ENCODE assay signal across 8 cellular contexts in the genomic region with DNA sequence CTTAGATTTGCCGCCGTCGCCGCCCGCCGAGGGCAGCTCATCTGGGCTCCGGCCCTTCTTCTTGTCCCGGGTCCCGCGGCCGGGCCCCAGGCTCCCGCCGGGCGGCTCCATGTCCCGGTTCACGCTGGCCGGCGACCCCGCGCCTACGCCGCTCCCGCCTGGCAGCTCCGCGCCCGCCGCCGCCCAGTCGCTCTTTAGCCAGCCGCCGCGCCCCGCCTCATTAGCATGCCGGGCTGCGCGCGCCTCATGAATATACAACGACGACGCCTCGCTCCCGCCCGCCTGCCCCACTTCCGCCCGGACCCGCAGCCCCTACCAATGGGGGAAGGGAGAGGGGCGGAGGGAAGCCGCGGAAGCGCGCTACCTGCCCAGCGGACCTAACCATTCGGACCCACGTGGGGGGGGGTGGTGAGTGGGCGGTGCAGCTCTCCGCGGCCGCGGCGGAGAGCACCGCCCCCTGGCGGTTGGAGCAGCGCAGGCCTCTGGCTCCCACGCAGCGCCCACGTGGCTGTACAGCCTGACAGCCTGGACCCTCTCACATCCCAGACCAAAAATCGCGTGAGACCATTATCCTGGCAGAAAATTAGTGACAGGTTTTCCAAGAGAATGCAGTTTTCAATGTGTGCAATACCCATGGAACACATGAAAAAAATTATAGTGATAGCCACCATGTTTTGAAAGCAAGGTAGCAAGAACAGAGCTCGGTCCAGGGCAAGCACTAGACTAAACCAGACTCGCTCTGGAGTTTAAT.
DNase-seq lines count a peak whose midpoint lies in the region; TF ChIP-seq lines count a peak whose summit lies in the region.

Gene DIAPH1 (minus strand): TSS at position 197 of the 751 bp plus-strand sequence. CDS start 86 bp downstream, at position 111.

- H3K36me3 ChIP-seq in MM.1S (replicated peaks; ENCODE audit: insufficient read depth, low read length) (0 out of 2 replicates have a peak, but pooled peaks cover 3% of the 10 kb centered on the region), neuron (ENCODE audit: insufficient read depth, low read length) (peaks cover 30% of the 10 kb centered on the region), subcutaneous abdominal adipose tissue (ENCODE audit: control insufficient read depth in 5 of 5, insufficient read depth in 5 of 5, low read length in 5 of 5) (peaks cover 20 to 40% (median 30%) of the 10 kb centered on the region in 5 donors)

- H3K4me3 ChIP-seq in MM.1S (ENCODE audit: low read length) (peak within 1 kb of the TSS; percentile 85), foreskin fibroblast (ENCODE audit: low read depth in 1 of 2, low read length in 2 of 2) (peak within 1 kb of the TSS; percentile 72 to 87), neuron (ENCODE audit: low read length) (peak within 1 kb of the TSS; percentile 91), subcutaneous abdominal adipose tissue (ENCODE audit: low read depth in 1 of 5, low read length in 5 of 5) (peak within 1 kb of the TSS; percentile 67 to 80 (median 75))

- peak within 1 kb of the TSS; percentile 77 for H3K4me2 ChIP-seq in MM.1S (ENCODE audit: low read depth, low read length)

- H3K9me2 ChIP-seq in MM.1S (replicated peaks; ENCODE audit: insufficient read depth, low read length): no peaks in the 10 kb centered on the region

- H3F3A ChIP-seq in MM.1S (ENCODE audit: insufficient read depth, low read length): peaks cover 38% of the 10 kb centered on the region

- H3K9ac ChIP-seq in MM.1S (ENCODE audit: low read length) (peak within 1 kb of the TSS; percentile 90), subcutaneous abdominal adipose tissue (ENCODE audit: low read length in 5 of 5) (peak within 1 kb of the TSS; percentile 66 to 90 (median 80))

- H3K27ac ChIP-seq in MM.1S (ENCODE audit: low read length): peak within 1 kb of the TSS; percentile 60
- H3K27ac ChIP-seq in subcutaneous abdominal adipose tissue (ENCODE audit: low read depth, low read length): peak within 1 kb of the TSS; percentile 31

- H3K79me2 ChIP-seq in MM.1S (ENCODE audit: low read length): peaks cover 46% of the 10 kb centered on the region

- H3K4me1 ChIP-seq in MM.1S (ENCODE audit: low read length) (peaks cover 31% of the 10 kb centered on the region), neuron (ENCODE audit: insufficient read depth, low read length) (peaks cover 12% of the 10 kb centered on the region), subcutaneous abdominal adipose tissue (ENCODE audit: control insufficient read depth in 5 of 5, insufficient read depth in 5 of 5, low read length in 5 of 5) (peaks cover 0 to 31% (median 25%) of the 10 kb centered on the region in 5 donors)

- H3K27me3 ChIP-seq in MM.1S (replicated peaks; ENCODE audit: insufficient read depth, low read length) (no peaks in the 10 kb centered on the region), neuron (ENCODE audit: insufficient read depth, low read length) (no peaks in the 10 kb centered on the region), subcutaneous abdominal adipose tissue (ENCODE audit: control insufficient read depth in 5 of 5, insufficient read depth in 4 of 5, low read length in 5 of 5) (no peaks in the 10 kb centered on the region)

- H2AFZ ChIP-seq in MM.1S (ENCODE audit: low read length) (peak within 1 kb of the TSS; percentile 69), neuron (ENCODE audit: low read depth, low read length) (peak within 1 kb of the TSS; percentile 87)

- DNase-seq in GM03348 (ENCODE audit: low spot score) (peak; percentile 95), HCEC 1CT (peak; percentile 96), MM.1S (peak; percentile 98), SIG-M5 (lab: John Stamatoyannopoulos, UW) (peak; percentile 55), activated gamma-delta T cell (lab: John Stamatoyannopoulos, UW) (peak; percentile 97), foreskin fibroblast (peak; percentile 96 to 99)

- peak; percentile 96 for TF ChIP-seq CTCF in MM.1S (IDR thresholded peaks at IDR 0.05; ENCODE audit: low read length)
- peak; percentile 99 for TF ChIP-seq CTCF in foreskin fibroblast (IDR thresholded peaks at IDR 0.05; ENCODE audit: low read depth, low read length)

- H3K9me3 ChIP-seq in MM.1S (replicated peaks; ENCODE audit: insufficient read depth, low read length) (no peaks in the 10 kb centered on the region), neuron (ENCODE audit: low read length) (peaks cover 7% of the 10 kb centered on the region), subcutaneous abdominal adipose tissue (ENCODE audit: control insufficient read depth in 5 of 5, low read length in 5 of 5) (no peaks in the 10 kb centered on the region)

- no peaks in the 10 kb centered on the region; the same call in 1 of the 2 replicates for H4K20me1 ChIP-seq in MM.1S (ENCODE audit: insufficient read depth, low read length)

Comparison
In these comparisons a context has a peak if more than half of its experiments do, and no peak if none do; other contexts are left out.
1. Peak in every context shown above with its lines: DNase-seq, H3K4me3 ChIP-seq and H3K27ac ChIP-seq.